Comparison of ENCODE assay signal across 8 cellular contexts in the genomic region with DNA sequence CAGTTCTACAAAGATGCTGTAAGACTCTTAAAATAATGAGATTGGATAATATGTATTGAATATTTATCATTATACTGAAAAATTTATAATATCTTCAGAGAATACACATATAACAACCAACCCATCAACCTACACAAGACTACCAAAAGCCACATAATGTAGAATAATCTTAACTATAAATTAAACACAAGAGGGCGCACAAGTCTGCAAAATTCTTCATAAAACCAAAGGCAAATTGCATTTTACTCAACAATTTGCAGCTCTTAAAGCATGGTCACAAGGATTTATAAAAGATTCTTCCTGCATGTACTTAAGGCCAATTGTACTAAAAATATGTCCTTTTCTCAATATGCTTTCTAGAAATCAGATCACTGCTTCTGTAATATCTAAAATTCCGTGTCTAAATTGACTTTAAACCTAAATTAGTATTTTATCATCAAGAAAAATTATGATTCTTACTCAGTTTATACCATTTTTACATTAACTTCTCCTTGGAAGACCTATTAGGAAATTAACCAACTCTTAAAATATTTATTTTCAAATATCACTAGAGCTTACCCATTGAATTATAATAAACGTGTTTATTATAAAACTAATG.
DNase-seq lines count a peak whose midpoint lies in the region; ATAC-seq and TF ChIP-seq lines count a peak whose summit lies in the region.

No MANE protein-coding gene starts in this region.

- H3K27me3 ChIP-seq in mammary epithelial cell (ENCODE audit: insufficient read depth, low read length) (no peaks in the 10 kb centered on the region), left lung (no peaks in the 10 kb centered on the region)

- DNase-seq in CD14-positive monocyte (ENCODE audit: low spot score) (no peak), NCI-H748 (lab: John Stamatoyannopoulos, UW; ENCODE audit: unreplicated experiment) (peak; percentile 65), mammary epithelial cell (peak; percentile 24), left lung (no peak)
- DNase-seq in activated CD4-positive, CD25-positive, alpha-beta regulatory T cell treated with anti-CD3 and anti-CD28 coated beads, Interleukin-2, amount 50 U/mL, for 72 hours: no peak
- DNase-seq in activated T-helper 2 cell treated with anti-CD3 and anti-CD28 coated beads, Interferon-gamma antibody, Interleukin-2, Interleukin-4, amounts not matched to agents 10 μg/mL and 5 μg/mL and 100 μg/mL, durations not matched to agents 14 hours and 24 hours and 36 hours (ENCODE audit: low spot score): no peak

- H3K9me3 Mint-ChIP-seq in CD14-positive monocyte: no peaks in the 10 kb centered on the region
- no peaks in the 10 kb centered on the region for H3K9me3 Mint-ChIP-seq in activated T-helper 2 cell treated with anti-CD3 and anti-CD28 coated beads, Interferon-gamma antibody, Interleukin-2, Interleukin-4, amounts not matched to agents 10 μg/mL and 5 μg/mL and 100 μg/mL, durations not matched to agents 14 hours and 24 hours and 36 hours

- no peak overlapping the region for H3K27ac Mint-ChIP-seq in CD14-positive monocyte
- H3K27ac Mint-ChIP-seq in activated T-helper 2 cell treated with anti-CD3 and anti-CD28 coated beads, Interferon-gamma antibody, Interleukin-2, Interleukin-4, amounts not matched to agents 10 μg/mL and 5 μg/mL and 100 μg/mL, durations not matched to agents 14 hours and 24 hours and 36 hours: no peak overlapping the region

- whole genome bisulfite sequencing in mammary epithelial cell (ENCODE audit: low coverage, missing lambda C conversion rate): 63% methylated on average over 3 of the region's 3 CpGs

- no peaks in the 10 kb centered on the region for H3K9me3 ChIP-seq in HEK293 (ENCODE audit: control insufficient read depth, insufficient read depth, low read depth, low read length)
- H3K9me3 ChIP-seq in mammary epithelial cell (replicated peaks; ENCODE audit: insufficient read depth, low read length): no peaks in the 10 kb centered on the region
- no peaks in the 10 kb centered on the region for H3K9me3 ChIP-seq in left lung

- no peaks in the 10 kb centered on the region for H3K36me3 Mint-ChIP-seq in CD14-positive monocyte
- no peaks in the 10 kb centered on the region for H3K36me3 Mint-ChIP-seq in activated T-helper 2 cell treated with anti-CD3 and anti-CD28 coated beads, Interferon-gamma antibody, Interleukin-2, Interleukin-4, amounts not matched to agents 10 μg/mL and 5 μg/mL and 100 μg/mL, durations not matched to agents 14 hours and 24 hours and 36 hours (ENCODE audit: low read depth)

- H2AFZ ChIP-seq in mammary epithelial cell (ENCODE audit: low read depth, low read length): no peak overlapping the region

- H3K27me3 Mint-ChIP-seq in CD14-positive monocyte (ENCODE audit: low read depth in 3 of 3): peaks cover 0 to 2% (median 0%) of the 10 kb centered on the region in 3 donors
- peaks cover 32% of the 10 kb centered on the region for H3K27me3 Mint-ChIP-seq in activated T-helper 2 cell treated with anti-CD3 and anti-CD28 coated beads, Interferon-gamma antibody, Interleukin-2, Interleukin-4, amounts not matched to agents 10 μg/mL and 5 μg/mL and 100 μg/mL, durations not matched to agents 14 hours and 24 hours and 36 hours (ENCODE audit: low read depth)

- no peak overlapping the region for H3K4me2 ChIP-seq in mammary epithelial cell (ENCODE audit: insufficient read depth, low read depth, low read length)

- H3K4me1 ChIP-seq in HEK293 (ENCODE audit: control insufficient read depth, insufficient read depth, low read length) (no peaks in the 10 kb centered on the region), mammary epithelial cell (ENCODE audit: insufficient read depth, low read length) (no peaks in the 10 kb centered on the region), left lung (no peaks in the 10 kb centered on the region)

- H3K4me3 ChIP-seq in HEK293 (ENCODE audit: low read depth, low read length): no peak overlapping the region
- H3K4me3 ChIP-seq in mammary epithelial cell (replicated peaks in 1 of 3; ENCODE audit: insufficient read depth in 1 of 3, low read depth in 2 of 3, low read length in 3 of 3): no peak overlapping the region
- no peak overlapping the region for H3K4me3 ChIP-seq in left lung

- H3K9ac ChIP-seq in mammary epithelial cell (ENCODE audit: insufficient read depth, low read length): no peak overlapping the region

- no peaks in the 10 kb centered on the region for H4K20me1 ChIP-seq in mammary epithelial cell (ENCODE audit: insufficient read depth, low read length)

- POLR2A ChIA-PET in HEK293 (lab: Yijun Ruan, JAX): interaction anchor here (1.4 kb wide), 2 partner anchors 85 to 172 kb away, joined by 3 read pairs; a partner anchor contains a TSS

- no peaks in the 10 kb centered on the region for H3K79me2 ChIP-seq in mammary epithelial cell (ENCODE audit: insufficient read depth, low read length)

- no TSS peak for BruUV-seq in mammary epithelial cell (replicated peaks; lab: Mats Ljungman, UMichigan)

- in situ Hi-C loops in mammary epithelial cell (cut with MboI; ENCODE audit: low sequenced_read_pairs in 2 of 2): loop anchor here (5.0 to 25.0 kb wide), 3 partner anchors 227 to 637 kb away; no protein-coding TSS in a partner anchor

- H3K27ac ChIP-seq in HEK293 (ENCODE audit: extremely low read depth, low read depth, low read length) (no peak overlapping the region), mammary epithelial cell (ENCODE audit: insufficient read depth, low read depth, low read length) (no peak overlapping the region), left lung (no peak overlapping the region)

- intact Hi-C loops in CD14-positive monocyte (cut with micrococcal nuclease): loop anchor here (2.0 to 10.0 kb wide), 5 partner anchors 232 to 644 kb away; no protein-coding TSS in a partner anchor
- intact Hi-C loops in mammary epithelial cell (cut with micrococcal nuclease): loop anchor here (1.0 to 10.0 kb wide), 5 partner anchors 144 to 645 kb away; a partner anchor contains a TSS
- intact Hi-C loops in left lung (cut with DNase I): loop anchor here in 1 of 2 donors (5.0 kb wide), 1 partner anchor 227 kb away; no protein-coding TSS in a partner anchor
- intact Hi-C loops in activated T-helper 2 cell treated with anti-CD3 and anti-CD28 coated beads, Interferon-gamma antibody, Interleukin-2, Interleukin-4, amounts not matched to agents 10 μg/mL and 5 μg/mL and 100 μg/mL, durations not matched to agents 14 hours and 24 hours and 36 hours (cut with micrococcal nuclease): loop anchor here (1.0 to 5.0 kb wide), 2 partner anchors 229 to 442 kb away; no protein-coding TSS in a partner anchor

- CTCF ChIA-PET in HEK293 (lab: Yijun Ruan, JAX): interaction anchor here (0.6 to 3.4 kb wide), 48 partner anchors 8 to 674 kb away, joined by 3 to 131 read pairs (median 4); no protein-coding TSS in a partner anchor
- CTCF ChIA-PET in mammary epithelial cell (lab: Charles Lee; ENCODE audit: low non-redundant PET): interaction anchor here (1.0 kb wide), 2 partner anchors 440 to 645 kb away, joined by 4 to 6 read pairs; no protein-coding TSS in a partner anchor

- H3K4me1 Mint-ChIP-seq in CD14-positive monocyte: no peaks in the 10 kb centered on the region
- no peaks in the 10 kb centered on the region for H3K4me1 Mint-ChIP-seq in activated T-helper 2 cell treated with anti-CD3 and anti-CD28 coated beads, Interferon-gamma antibody, Interleukin-2, Interleukin-4, amounts not matched to agents 10 μg/mL and 5 μg/mL and 100 μg/mL, durations not matched to agents 14 hours and 24 hours and 36 hours (ENCODE audit: low read depth)

- TF ChIP-seq CTCF in CD14-positive monocyte (IDR thresholded peaks at IDR 0.05) (peak; percentile 78), HEK293 (tag by site-specific recombination; IDR thresholded peaks at IDR 0.05) (no peak), mammary epithelial cell (conservative IDR thresholded peaks at IDR 0.05 in 1 of 2, IDR thresholded peaks at IDR 0.05 in 1 of 2; ENCODE audit: extremely low read depth in 1 of 2, insufficient read depth in 1 of 2, low read depth in 1 of 2, low read length in 2 of 2) (peak; percentile 34 to 46), left lung (IDR thresholded peaks at IDR 0.05) (peak; percentile 34 to 40)

- dilution Hi-C loops in mammary epithelial cell (cut with HindIII; ENCODE audit: low sequenced_read_pairs): no loop called here

- H3K36me3 ChIP-seq in HEK293 (ENCODE audit: control insufficient read depth in 2 of 2, insufficient read depth in 1 of 2, low read length in 2 of 2) (no peaks in the 10 kb centered on the region), mammary epithelial cell (ENCODE audit: insufficient read depth, low read length) (no peaks in the 10 kb centered on the region), left lung (no peaks in the 10 kb centered on the region)

- no peak overlapping the region for H3K4me3 Mint-ChIP-seq in CD14-positive monocyte
- H3K4me3 Mint-ChIP-seq in activated T-helper 2 cell treated with anti-CD3 and anti-CD28 coated beads, Interferon-gamma antibody, Interleukin-2, Interleukin-4, amounts not matched to agents 10 μg/mL and 5 μg/mL and 100 μg/mL, durations not matched to agents 14 hours and 24 hours and 36 hours (ENCODE audit: low read depth): no peak overlapping the region

- peak; percentile 72 for ATAC-seq in left lung
- ATAC-seq in HG02798 (IDR thresholded peaks at IDR 0.05; ENCODE audit: poor library complexity, unreplicated experiment): no peak

TF ChIP-seq in HEK293, 187 proteins besides CTCF, POLR2A, EP300 and RAD21 (continues in another document):
- no peak for TF ChIP-seq ZXDB (tag by site-specific recombination; IDR thresholded peaks at IDR 0.05)
- TF ChIP-seq GLIS1 (tag by site-specific recombination; IDR thresholded peaks at IDR 0.05): no peak
- no peak for TF ChIP-seq ZNF214 (tag by site-specific recombination; IDR thresholded peaks at IDR 0.05; ENCODE audit: borderline replicate concordance)
- no peak for TF ChIP-seq GLI2 (tag by site-specific recombination; IDR thresholded peaks at IDR 0.05; ENCODE audit: borderline replicate concordance, low read depth)
- no peak for TF ChIP-seq ZNF423 (tag by site-specific recombination; IDR thresholded peaks at IDR 0.05)
- no peak for TF ChIP-seq SALL2 (tag by site-specific recombination; IDR thresholded peaks at IDR 0.05; ENCODE audit: borderline replicate concordance)
- no peak for TF ChIP-seq OVOL3 (tag by site-specific recombination; IDR thresholded peaks at IDR 0.05)
- TF ChIP-seq ZNF701 (tag by site-specific recombination; IDR thresholded peaks at IDR 0.05): no peak

Comparison
In these comparisons a context has a peak if more than half of its experiments do, and no peak if none do; other contexts are left out.
1. DNase-seq: peak in NCI-H748 (single experiment) and mammary epithelial cell (single experiment); none in CD14-positive monocyte (single experiment), left lung (0 of 2), activated CD4-positive, CD25-positive, alpha-beta regulatory T cell treated with anti-CD3 and anti-CD28 coated beads, Interleukin-2, amount 50 U/mL, for 72 hours (single experiment) and activated T-helper 2 cell treated with anti-CD3 and anti-CD28 coated beads, Interferon-gamma antibody, Interleukin-2, Interleukin-4, amounts not matched to agents 10 μg/mL and 5 μg/mL and 100 μg/mL, durations not matched to agents 14 hours and 24 hours and 36 hours (single experiment).